Comparison of ENCODE assay signal across 1 cellular context in the genomic region with DNA sequence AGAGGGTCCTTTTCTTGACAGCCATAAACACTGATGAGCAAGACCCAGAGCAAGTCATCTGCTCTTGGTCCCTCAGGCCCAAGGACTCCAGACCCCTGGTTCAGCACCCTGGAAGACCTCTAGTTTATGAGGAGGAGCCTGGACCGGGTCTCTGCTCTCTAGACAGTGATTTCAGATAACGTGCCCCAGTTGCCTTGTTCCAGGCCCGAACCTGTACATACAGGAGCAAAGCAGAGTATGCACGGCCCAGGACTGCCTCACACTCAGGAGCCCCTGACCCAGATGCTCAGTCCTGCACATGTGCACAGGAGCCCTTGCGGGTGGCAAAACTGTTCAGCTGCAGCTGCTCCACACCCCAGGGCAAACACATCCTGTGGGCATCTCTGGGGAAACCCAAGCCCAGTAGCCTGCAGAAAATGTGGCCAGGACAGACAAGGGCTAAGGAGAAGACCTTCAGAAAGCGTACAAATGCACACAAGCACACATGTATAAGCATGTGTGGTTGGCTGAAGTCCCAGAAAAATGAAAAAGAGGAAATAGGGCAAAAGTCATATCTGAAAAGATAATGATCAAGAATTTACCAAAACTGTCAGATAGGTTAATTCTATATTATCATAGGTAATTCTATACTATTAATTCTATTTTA.
TF ChIP-seq lines count a peak whose summit lies in the region.

No MANE protein-coding gene starts in this region.

TF ChIP-seq in GM12878, 131 proteins besides CTCF, POLR2A, EP300 and RAD21:
- no peak for TF ChIP-seq CHD1 (IDR thresholded peaks at IDR 0.05; ENCODE audit: low read depth, low read length)
- TF ChIP-seq, protein P1, sequence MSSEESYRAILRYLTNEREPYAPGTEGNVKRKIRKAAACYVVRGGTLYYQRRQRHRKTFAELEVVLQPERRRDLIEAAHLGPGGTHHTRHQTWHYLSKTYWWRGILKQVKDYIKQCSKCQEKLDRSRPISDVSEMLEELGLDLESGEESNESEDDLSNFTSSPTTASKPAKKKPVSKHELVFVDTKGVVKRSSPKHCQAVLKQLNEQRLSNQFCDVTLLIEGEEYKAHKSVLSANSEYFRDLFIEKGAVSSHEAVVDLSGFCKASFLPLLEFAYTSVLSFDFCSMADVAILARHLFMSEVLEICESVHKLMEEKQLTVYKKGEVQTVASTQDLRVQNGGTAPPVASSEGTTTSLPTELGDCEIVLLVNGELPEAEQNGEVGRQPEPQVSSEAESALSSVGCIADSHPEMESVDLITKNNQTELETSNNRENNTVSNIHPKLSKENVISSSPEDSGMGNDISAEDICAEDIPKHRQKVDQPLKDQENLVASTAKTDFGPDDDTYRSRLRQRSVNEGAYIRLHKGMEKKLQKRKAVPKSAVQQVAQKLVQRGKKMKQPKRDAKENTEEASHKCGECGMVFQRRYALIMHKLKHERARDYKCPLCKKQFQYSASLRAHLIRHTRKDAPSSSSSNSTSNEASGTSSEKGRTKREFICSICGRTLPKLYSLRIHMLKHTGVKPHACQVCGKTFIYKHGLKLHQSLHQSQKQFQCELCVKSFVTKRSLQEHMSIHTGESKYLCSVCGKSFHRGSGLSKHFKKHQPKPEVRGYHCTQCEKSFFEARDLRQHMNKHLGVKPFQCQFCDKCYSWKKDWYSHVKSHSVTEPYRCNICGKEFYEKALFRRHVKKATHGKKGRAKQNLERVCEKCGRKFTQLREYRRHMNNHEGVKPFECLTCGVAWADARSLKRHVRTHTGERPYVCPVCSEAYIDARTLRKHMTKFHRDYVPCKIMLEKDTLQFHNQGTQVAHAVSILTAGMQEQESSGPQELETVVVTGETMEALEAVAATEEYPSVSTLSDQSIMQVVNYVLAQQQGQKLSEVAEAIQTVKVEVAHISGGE (CRISPR knock-in tag; IDR thresholded peaks at IDR 0.05), result no peak
- TF ChIP-seq SPI1 (IDR thresholded peaks at IDR 0.05; ENCODE audit: borderline replicate concordance, insufficient read depth, low read depth, low read length), result peak; percentile 13; the same call in 1 of the 2 replicates
